In the genomic region with DNA sequence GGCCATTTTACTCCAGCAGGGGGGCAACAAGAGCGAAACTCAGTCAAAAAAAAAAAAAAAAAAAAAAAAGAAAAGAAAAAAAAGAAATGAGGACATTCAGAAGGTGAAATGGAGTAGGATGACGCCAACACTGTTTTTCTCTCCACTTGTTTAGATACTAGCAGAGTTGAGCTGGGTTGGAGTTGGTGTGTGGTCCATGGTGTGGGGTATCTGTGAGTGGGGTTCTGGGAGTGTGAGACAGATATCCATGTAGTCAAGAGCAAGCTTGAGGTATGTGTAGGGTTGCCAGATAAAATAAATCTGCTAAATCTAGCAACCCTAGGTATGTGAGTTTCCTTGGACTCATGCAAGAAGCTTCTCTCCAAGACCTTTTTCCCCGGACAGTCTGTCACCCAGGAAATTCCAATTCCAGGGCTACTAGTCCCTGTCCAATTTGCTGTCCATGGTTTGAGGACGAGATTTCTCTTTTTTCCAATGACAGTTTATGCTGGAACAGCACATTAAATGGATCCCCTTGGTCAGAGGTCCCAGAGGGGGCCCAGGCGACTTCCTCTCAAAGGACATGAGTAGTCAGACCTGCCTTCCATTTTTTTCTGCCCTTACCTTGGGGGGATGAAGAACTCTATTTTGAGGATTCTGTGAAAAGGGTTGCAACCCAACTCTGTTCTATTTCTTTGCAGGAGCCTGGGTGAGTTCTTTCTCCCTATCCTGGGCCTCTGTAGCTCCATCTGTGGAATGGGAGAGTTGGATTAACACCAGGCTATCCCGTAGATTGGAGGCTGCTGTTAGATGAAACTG, we compare ENCODE assay signal across 11 cellular contexts. TPM values are rescaled to one million over a fixed set of nuclear protein-coding genes. Genes with fewer than 3 reads are reported as not detected.
DNase-seq lines count a peak whose midpoint lies in the region; ATAC-seq lines count a peak whose summit lies in the region.
"Had no signal": no experiment of that assay in that cellular context is flagged by ENCODE, and none has a peak within 500 bp of the region (broad histone marks: within the 10 kb centered on the region; RNA-seq: fewer than 3 reads in every experiment).

No MANE protein-coding gene starts in this region.

- peak overlapping the region; percentile 92 for H3K4me3 Mint-ChIP-seq in activated CD4-positive, alpha-beta T cell treated with anti-CD3 and anti-CD28 coated beads for 36 hours
- H3K4me3 Mint-ChIP-seq in central memory CD8-positive, alpha-beta T cell: peak overlapping the region; percentile 90
- H3K4me3 Mint-ChIP-seq in stimulated activated effector memory CD8-positive, alpha-beta T cell treated with anti-CD3 and anti-CD28 coated beads, Interleukin-12 subunit alpha, Interleukin-12 subunit beta, amount 100 ng/mL, for 72 hours: peak overlapping the region; percentile 97

- CTCF ChIA-PET in activated CD4-positive, alpha-beta T cell treated with anti-CD3 and anti-CD28 coated beads for 36 hours (lab: Charles Lee): interaction anchor here (0.6 to 3.6 kb wide), 24 partner anchors 9 to 320 kb away, joined by 3 to 28 read pairs (median 4); no protein-coding TSS in a partner anchor

- peak overlapping the region; percentile 77 for H3K4me3 ChIP-seq in NT2/D1 (ENCODE audit: insufficient read length, low read depth)

- DNase-seq in activated CD4-positive, alpha-beta T cell treated with anti-CD3 and anti-CD28 coated beads for 36 hours: no peak
- DNase-seq in activated CD4-positive, alpha-beta T cell treated with anti-CD3 and anti-CD28 coated beads, Interleukin-2, amount 50 U/mL, for 4 hours: no peak
- DNase-seq in NT2/D1 (ENCODE audit: low read depth, low spot score): no peak
- no peak for DNase-seq in central memory CD8-positive, alpha-beta T cell (ENCODE audit: low spot score in 2 of 2)
- DNase-seq in stimulated activated effector memory CD8-positive, alpha-beta T cell treated with anti-CD3 and anti-CD28 coated beads, Interleukin-12 subunit alpha, Interleukin-12 subunit beta, amount 100 ng/mL, for 72 hours (ENCODE audit: low spot score in 2 of 2): no peak
- no peak for DNase-seq in dermis blood vessel endothelial cell
- no peak for DNase-seq in HK-2 (ENCODE audit: unreplicated experiment)
- no peak for DNase-seq in NCI-H524 treated with DMSO at 0.1 percent for 48 hours (lab: John Stamatoyannopoulos, UW)

- H3K27me3 Mint-ChIP-seq in activated CD4-positive, alpha-beta T cell treated with anti-CD3 and anti-CD28 coated beads for 36 hours: peaks cover 42% of the 10 kb centered on the region
- no peaks in the 10 kb centered on the region for H3K27me3 Mint-ChIP-seq in central memory CD8-positive, alpha-beta T cell

- no peak overlapping the region for H3K27ac Mint-ChIP-seq in activated CD4-positive, alpha-beta T cell treated with anti-CD3 and anti-CD28 coated beads for 36 hours
- H3K27ac Mint-ChIP-seq in central memory CD8-positive, alpha-beta T cell (ENCODE audit: low read depth): peak overlapping the region; percentile 66
- no peak overlapping the region for H3K27ac Mint-ChIP-seq in stimulated activated effector memory CD8-positive, alpha-beta T cell treated with anti-CD3 and anti-CD28 coated beads, Interleukin-12 subunit alpha, Interleukin-12 subunit beta, amount 100 ng/mL, for 72 hours

- intact Hi-C loops in activated CD4-positive, alpha-beta T cell treated with anti-CD3 and anti-CD28 coated beads for 36 hours (cut with DNase I, micrococcal nuclease): loop anchor here (1.0 to 5.0 kb wide), 10 partner anchors 9 to 1188 kb away; a partner anchor contains a TSS

- no peak overlapping the region for H3K9ac ChIP-seq in NT2/D1 (ENCODE audit: insufficient read length, low read depth)

- peaks cover 75% of the 10 kb centered on the region for H3K27me3 ChIP-seq in NT2/D1 (ENCODE audit: insufficient read depth, insufficient read length)
- H3K27me3 ChIP-seq: testis had no signal

- no peaks in the 10 kb centered on the region for H3K36me3 ChIP-seq in NT2/D1 (ENCODE audit: insufficient read depth, insufficient read length, low read length)

- POLR2A ChIA-PET in activated CD4-positive, alpha-beta T cell treated with anti-CD3 and anti-CD28 coated beads for 36 hours (lab: Charles Lee): interaction anchor here (1.2 kb wide), 1 partner anchor 257 kb away, joined by 6 read pairs; no protein-coding TSS in a partner anchor

- peaks cover 30% of the 10 kb centered on the region for H3K9me3 ChIP-seq in NT2/D1 (ENCODE audit: insufficient read depth, low read length)
- H3K9me3 ChIP-seq: testis had no signal

- H3K4me1 ChIP-seq in NT2/D1 (ENCODE audit: insufficient read depth, insufficient read length): peaks cover 18% of the 10 kb centered on the region

- ATAC-seq in activated CD4-positive, alpha-beta T cell treated with anti-CD3 and anti-CD28 coated beads for 36 hours: no peak
- no peak for ATAC-seq in central memory CD8-positive, alpha-beta T cell (replicated peaks; ENCODE audit: extremely low read depth, poor library complexity, severe bottlenecking)
- no peak for ATAC-seq in stimulated activated effector memory CD8-positive, alpha-beta T cell treated with anti-CD3 and anti-CD28 coated beads, Interleukin-12 subunit alpha, Interleukin-12 subunit beta, amount 100 ng/mL, for 72 hours

- no peaks in the 10 kb centered on the region for H3K9me3 Mint-ChIP-seq in activated CD4-positive, alpha-beta T cell treated with anti-CD3 and anti-CD28 coated beads for 36 hours (ENCODE audit: low read depth)
- no peaks in the 10 kb centered on the region for H3K9me3 Mint-ChIP-seq in central memory CD8-positive, alpha-beta T cell
- no peaks in the 10 kb centered on the region for H3K9me3 Mint-ChIP-seq in stimulated activated effector memory CD8-positive, alpha-beta T cell treated with anti-CD3 and anti-CD28 coated beads, Interleukin-12 subunit alpha, Interleukin-12 subunit beta, amount 100 ng/mL, for 72 hours

- H3K4me1 Mint-ChIP-seq in activated CD4-positive, alpha-beta T cell treated with anti-CD3 and anti-CD28 coated beads for 36 hours: peaks cover 34% of the 10 kb centered on the region
- peaks cover 42% of the 10 kb centered on the region for H3K4me1 Mint-ChIP-seq in central memory CD8-positive, alpha-beta T cell
- H3K4me1 Mint-ChIP-seq in stimulated activated effector memory CD8-positive, alpha-beta T cell treated with anti-CD3 and anti-CD28 coated beads, Interleukin-12 subunit alpha, Interleukin-12 subunit beta, amount 100 ng/mL, for 72 hours: peaks cover 40% of the 10 kb centered on the region

- peaks cover 20% of the 10 kb centered on the region for H3K36me3 Mint-ChIP-seq in activated CD4-positive, alpha-beta T cell treated with anti-CD3 and anti-CD28 coated beads for 36 hours (ENCODE audit: low read depth)
- H3K36me3 Mint-ChIP-seq in central memory CD8-positive, alpha-beta T cell (ENCODE audit: insufficient read depth): peaks cover 15% of the 10 kb centered on the region
- peaks cover 20% of the 10 kb centered on the region for H3K36me3 Mint-ChIP-seq in stimulated activated effector memory CD8-positive, alpha-beta T cell treated with anti-CD3 and anti-CD28 coated beads, Interleukin-12 subunit alpha, Interleukin-12 subunit beta, amount 100 ng/mL, for 72 hours

RNA-seq across cellular contexts. Expression of a gene that starts 2.1 kb away (rescaled TPM):
- total RNA-seq in activated CD4-positive, alpha-beta T cell treated with anti-CD3 and anti-CD28 coated beads for 36 hours: under 1 TPM; 0.05 to 0.07 TPM
- under 0.01 and 0.09 TPM in 2 replicates for total RNA-seq in dermis blood vessel endothelial cell

RNA-seq across cellular contexts. Expression of a gene that starts 19.6 kb away (rescaled TPM):
- total RNA-seq in activated CD4-positive, alpha-beta T cell treated with anti-CD3 and anti-CD28 coated beads for 36 hours: not detected
- not detected in 2 replicates for total RNA-seq in dermis blood vessel endothelial cell
- total RNA-seq: NCI-H460, omental fat pad had no signal
